21 cellular contexts compared by ENCODE assay signal in the genomic region with DNA sequence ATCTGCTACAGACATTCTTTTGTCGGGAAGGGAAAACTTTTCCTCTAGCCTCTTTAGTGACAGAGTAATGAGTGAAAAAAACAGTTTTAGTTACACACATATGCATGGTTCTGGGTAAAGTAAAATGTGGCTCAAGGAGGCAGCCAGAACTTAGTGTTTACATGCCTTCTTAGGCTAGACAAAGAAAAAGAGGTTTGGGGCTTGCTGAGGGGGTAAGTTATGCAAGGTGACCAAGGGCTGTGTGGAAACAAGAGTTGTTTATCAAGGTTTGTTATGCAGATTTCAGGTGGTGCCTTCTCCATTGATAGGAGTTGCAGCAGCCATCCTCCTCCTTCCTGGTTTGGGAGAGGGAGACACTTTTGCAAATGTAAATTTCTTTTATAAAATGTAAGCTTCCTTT.
DNase-seq lines count a peak whose midpoint lies in the region; ATAC-seq, FAIRE-seq and TF ChIP-seq lines count a peak whose summit lies in the region.
"Had no signal": no experiment of that assay in that cellular context is flagged by ENCODE, and none has a peak within 500 bp of the region (broad histone marks: within the 10 kb centered on the region; RNA-seq: fewer than 3 reads in every experiment).

No MANE protein-coding gene starts in this region.

- H3K4me1 Mint-ChIP-seq in H9 (peaks cover 51 to 53% of the 10 kb centered on the region in 2 experiments), astrocyte (ENCODE audit: low read depth, unreplicated experiment) (peaks cover 20% of the 10 kb centered on the region)

- H2AFZ ChIP-seq in H9 (ENCODE audit: low read length) (no peak overlapping the region), astrocyte (ENCODE audit: low read depth, low read length) (no peak overlapping the region)

- no peak overlapping the region for H4K91ac ChIP-seq in H9 (ENCODE audit: insufficient read length, low read depth, low read length)

- H3K27me3 Mint-ChIP-seq in H9 (ENCODE audit: low read depth) (no peaks in the 10 kb centered on the region; the same call in 1 of the 2 replicates), astrocyte (ENCODE audit: low read depth, unreplicated experiment) (no peaks in the 10 kb centered on the region)
- H3K27me3 Mint-ChIP-seq: B cell, IgD-negative memory B cell had no signal

- H4K20me1 ChIP-seq in H9 (ENCODE audit: control insufficient read depth, insufficient read depth, insufficient read length): no peaks in the 10 kb centered on the region
- no peaks in the 10 kb centered on the region for H4K20me1 ChIP-seq in astrocyte (ENCODE audit: insufficient read depth, low read length)

- no peak overlapping the region for H3K23ac ChIP-seq in H9 (ENCODE audit: insufficient read length, low read depth, low read length)
- H3K23ac ChIP-seq in mesendoderm (ENCODE audit: low read length): no peak overlapping the region

- H3K27ac ChIP-seq in H9 (ENCODE audit: insufficient read length, low read depth, low read length): peak overlapping the region; percentile 97
- no peak overlapping the region for H3K27ac ChIP-seq in astrocyte (ENCODE audit: low read depth, low read length)
- H3K27ac ChIP-seq in iPS DF 6.9 (ENCODE audit: low read length): no peak overlapping the region
- peak overlapping the region; percentile 27 for H3K27ac ChIP-seq in mesendoderm (ENCODE audit: low read depth, low read length)

- H2AK5ac ChIP-seq in H9 (ENCODE audit: insufficient read length, low read length): no peak overlapping the region
- no peak overlapping the region for H2AK5ac ChIP-seq in mesendoderm (ENCODE audit: low read length)

- H3T11ph ChIP-seq in H9 (ENCODE audit: low read length): peak overlapping the region; percentile 40

- FAIRE-seq in astrocyte (lab: Jason Lieb, UNC): no peak
- FAIRE-seq: A204.1, D721Med had no signal

- no peaks in the 10 kb centered on the region for H3K23me2 ChIP-seq in H9 (ENCODE audit: insufficient read length, low read depth, low read length, poor library complexity, severe bottlenecking)

- H3K56ac ChIP-seq in H9 (ENCODE audit: insufficient read length, low read depth, low read length) (no peak overlapping the region), mesendoderm (ENCODE audit: low read length) (no peak overlapping the region)

- H3K27ac Mint-ChIP-seq in H9: peak overlapping the region; percentile 98 to 100 (median 99)
- H3K27ac Mint-ChIP-seq in astrocyte (ENCODE audit: unreplicated experiment): peak overlapping the region; percentile 34
- H3K27ac Mint-ChIP-seq: B cell had no signal

- peak overlapping the region; percentile 15 to 38; a peak in 3 of 5 replicates for H3K4me3 Mint-ChIP-seq in H9
- H3K4me3 Mint-ChIP-seq in astrocyte (ENCODE audit: unreplicated experiment): no peak overlapping the region
- H3K4me3 Mint-ChIP-seq: B cell, CD14-positive monocyte, IgD-negative memory B cell had no signal

- H3K36me3 Mint-ChIP-seq in H9 (ENCODE audit: insufficient read depth in 1 of 3, low read depth in 3 of 3): 0 out of 7 replicates have a peak, but pooled peaks cover 0 to 2% (median 0%) of the 10 kb centered on the region in 3 experiments
- H3K36me3 Mint-ChIP-seq in astrocyte (ENCODE audit: low read depth, unreplicated experiment): peaks cover 2% of the 10 kb centered on the region
- H3K36me3 Mint-ChIP-seq: CD14-positive monocyte, IgD-negative memory B cell had no signal

- H3K18ac ChIP-seq in H9 (ENCODE audit: insufficient read length, low read depth, low read length) (peak overlapping the region; percentile 61), mesendoderm (ENCODE audit: low read length) (no peak overlapping the region)

- no peak for TF ChIP-seq CTCF in H9 (conservative IDR thresholded peaks at IDR 0.05)
- TF ChIP-seq CTCF in astrocyte (IDR thresholded peaks at IDR 0.05; ENCODE audit: insufficient read depth, low read depth, low read length): no peak

- no CpG with 5 or more reads among the region's 1 CpG for WGBS in H9 (ENCODE audit: extremely low coverage, insufficient read length, low lambda C conversion rate)
- WGBS in iPS DF 6.9 (ENCODE audit: insufficient coverage, insufficient read length): no CpG with 5 or more reads among the region's 1 CpG
- no CpG with 5 or more reads among the region's 1 CpG for WGBS in mesendoderm (ENCODE audit: extremely low coverage, insufficient coverage, low lambda C conversion rate)

- no peak overlapping the region for H2BK20ac ChIP-seq in H9 (ENCODE audit: low read depth, low read length, poor library complexity, severe bottlenecking)

- H3K9me3 Mint-ChIP-seq in H9: no peaks in the 10 kb centered on the region
- H3K9me3 Mint-ChIP-seq in astrocyte (ENCODE audit: unreplicated experiment): no peaks in the 10 kb centered on the region

- H4K8ac ChIP-seq in H9 (replicated peaks; ENCODE audit: insufficient read length, low read depth, low read length) (no peak overlapping the region), mesendoderm (ENCODE audit: low read depth, low read length) (no peak overlapping the region)

- H3K9ac ChIP-seq in H9 (ENCODE audit: extremely low read depth, insufficient read length, low read length): no peak overlapping the region
- no peak overlapping the region for H3K9ac ChIP-seq in astrocyte (ENCODE audit: low read length)
- H3K9ac ChIP-seq in mesendoderm (ENCODE audit: low read length): no peak overlapping the region

- H3K9me3 ChIP-seq in H9 (ENCODE audit: control insufficient read depth, low read depth, low read length) (no peaks in the 10 kb centered on the region), astrocyte (ENCODE audit: insufficient read depth, low read depth, low read length) (no peaks in the 10 kb centered on the region), iPS DF 6.9 (ENCODE audit: control insufficient read depth, insufficient read depth, low read length) (no peaks in the 10 kb centered on the region)

- H3K4me2 ChIP-seq in H9 (ENCODE audit: insufficient read depth, insufficient read length, low read length) (peak overlapping the region; percentile 25), astrocyte (ENCODE audit: low read length) (no peak overlapping the region), mesendoderm (ENCODE audit: low read length) (no peak overlapping the region)

- H3K79me1 ChIP-seq in H9 (ENCODE audit: insufficient read depth, low read depth, low read length, poor library complexity, severe bottlenecking) (no peaks in the 10 kb centered on the region), mesendoderm (ENCODE audit: low read length) (no peaks in the 10 kb centered on the region)

- H2BK5ac ChIP-seq in H9 (ENCODE audit: insufficient read length, low read length): peak overlapping the region; percentile 62
- peak overlapping the region; percentile 23 for H2BK5ac ChIP-seq in mesendoderm (ENCODE audit: low read length)

- DNase-seq in H9 (peak; percentile 82), astrocyte (ENCODE audit: low read depth) (no peak), iPS DF 6.9 (ENCODE audit: low read depth, low spot score) (peak; percentile 79), mesendoderm (peak; percentile 79), sciatic nerve (ENCODE audit: low spot score) (no peak), COR-L47 (lab: John Stamatoyannopoulos, UW) (no peak)
- DNase-seq in activated CD4-positive, alpha-beta T cell treated with anti-CD3 and anti-CD28 coated beads for 1 hour: no peak
- DNase-seq: GF-D8, HCEC 1CT, MV-4-11, NCI-H1105 treated with DMSO at 0.1 percent for 48 hours, NCI-H2029 treated with DMSO at 0.1 percent for 48 hours, NCI-H2171, NCI-H446, NCI-H526 treated with DMSO at 0.1 percent for 48 hours, Right ventricle myocardium superior had no signal

- peak overlapping the region; percentile 77 for H2BK12ac ChIP-seq in H9 (ENCODE audit: insufficient read length, low read depth, low read length)

- intact Hi-C loops in sciatic nerve (cut with DNase I): no loop called here

- H3K4ac ChIP-seq in H9 (ENCODE audit: low read depth, low read length) (no peak overlapping the region; the same call in 1 of the 2 replicates), mesendoderm (ENCODE audit: low read depth, low read length) (no peak overlapping the region)

- no peaks in the 10 kb centered on the region for H3K36me3 ChIP-seq in astrocyte (ENCODE audit: insufficient read depth, low read length)
- no peaks in the 10 kb centered on the region for H3K36me3 ChIP-seq in iPS DF 6.9 (ENCODE audit: control insufficient read depth, insufficient read depth, low read length)
- H3K36me3 ChIP-seq in mesendoderm (ENCODE audit: control insufficient read depth, insufficient read depth, low read length): no peaks in the 10 kb centered on the region

- no peak overlapping the region for H2BK120ac ChIP-seq in H9 (ENCODE audit: low read depth, low read length, poor library complexity, severe bottlenecking)
- no peak overlapping the region for H2BK120ac ChIP-seq in mesendoderm (ENCODE audit: low read depth, low read length)

- H3K27me3 ChIP-seq in H9 (ENCODE audit: insufficient read depth, low read length): no peaks in the 10 kb centered on the region
- no peaks in the 10 kb centered on the region for H3K27me3 ChIP-seq in astrocyte (ENCODE audit: insufficient read depth, low read length)
- H3K27me3 ChIP-seq in iPS DF 6.9 (ENCODE audit: control insufficient read depth, insufficient read depth, low read length): no peaks in the 10 kb centered on the region
- H3K27me3 ChIP-seq in mesendoderm (ENCODE audit: insufficient read depth, low read length, poor library complexity): no peaks in the 10 kb centered on the region

- no peak for ATAC-seq in sciatic nerve

- H3K79me2 ChIP-seq in H9 (ENCODE audit: insufficient read depth, low read length) (no peaks in the 10 kb centered on the region), astrocyte (ENCODE audit: insufficient read depth, low read length) (no peaks in the 10 kb centered on the region), mesendoderm (ENCODE audit: control insufficient read depth, insufficient read depth, low read length) (no peaks in the 10 kb centered on the region)

- no peak overlapping the region for H3K4me3 ChIP-seq in astrocyte (ENCODE audit: insufficient read depth, low read depth, low read length)
- no peak overlapping the region for H3K4me3 ChIP-seq in iPS DF 6.9 (ENCODE audit: low read length)
- no peak overlapping the region for H3K4me3 ChIP-seq in mesendoderm (ENCODE audit: low read length)

- H3K4me1 ChIP-seq in H9 (ENCODE audit: insufficient read depth, low read length) (peaks cover 12% of the 10 kb centered on the region; the same call in 1 of the 2 replicates), astrocyte (ENCODE audit: insufficient read depth, low read length) (no peaks in the 10 kb centered on the region), iPS DF 6.9 (ENCODE audit: control insufficient read depth, insufficient read depth, low read length) (peaks cover 7% of the 10 kb centered on the region; the same call in 1 of the 2 replicates), mesendoderm (ENCODE audit: control insufficient read depth, low read depth, low read length) (peaks cover 8% of the 10 kb centered on the region)

- no peak overlapping the region for H4K5ac ChIP-seq in H9 (ENCODE audit: insufficient read length, low read depth, low read length)
- H4K5ac ChIP-seq in mesendoderm (ENCODE audit: low read length): no peak overlapping the region

- H3K14ac ChIP-seq in H9 (ENCODE audit: insufficient read depth, low read length): peak overlapping the region; percentile 54; the same call in 1 of the 2 replicates

- no peak overlapping the region for H2BK15ac ChIP-seq in H9 (ENCODE audit: low read depth, low read length)
- H2BK15ac ChIP-seq in mesendoderm (replicated peaks; ENCODE audit: low read depth): no peak overlapping the region

Comparison
In these comparisons a context has a peak if more than half of its experiments do, and no peak if none do; other contexts are left out.
1. DNase-seq: peak in H9 (single experiment), iPS DF 6.9 (single experiment) and mesendoderm (single experiment); none in astrocyte (single experiment), sciatic nerve (single experiment), COR-L47 (single experiment) and activated CD4-positive, alpha-beta T cell treated with anti-CD3 and anti-CD28 coated beads for 1 hour (single experiment).
2. H3K27ac ChIP-seq: peak in H9 (single experiment) and mesendoderm (single experiment); none in astrocyte (single experiment) and iPS DF 6.9 (single experiment).